26 cellular contexts compared by ENCODE assay signal in the genomic region with DNA sequence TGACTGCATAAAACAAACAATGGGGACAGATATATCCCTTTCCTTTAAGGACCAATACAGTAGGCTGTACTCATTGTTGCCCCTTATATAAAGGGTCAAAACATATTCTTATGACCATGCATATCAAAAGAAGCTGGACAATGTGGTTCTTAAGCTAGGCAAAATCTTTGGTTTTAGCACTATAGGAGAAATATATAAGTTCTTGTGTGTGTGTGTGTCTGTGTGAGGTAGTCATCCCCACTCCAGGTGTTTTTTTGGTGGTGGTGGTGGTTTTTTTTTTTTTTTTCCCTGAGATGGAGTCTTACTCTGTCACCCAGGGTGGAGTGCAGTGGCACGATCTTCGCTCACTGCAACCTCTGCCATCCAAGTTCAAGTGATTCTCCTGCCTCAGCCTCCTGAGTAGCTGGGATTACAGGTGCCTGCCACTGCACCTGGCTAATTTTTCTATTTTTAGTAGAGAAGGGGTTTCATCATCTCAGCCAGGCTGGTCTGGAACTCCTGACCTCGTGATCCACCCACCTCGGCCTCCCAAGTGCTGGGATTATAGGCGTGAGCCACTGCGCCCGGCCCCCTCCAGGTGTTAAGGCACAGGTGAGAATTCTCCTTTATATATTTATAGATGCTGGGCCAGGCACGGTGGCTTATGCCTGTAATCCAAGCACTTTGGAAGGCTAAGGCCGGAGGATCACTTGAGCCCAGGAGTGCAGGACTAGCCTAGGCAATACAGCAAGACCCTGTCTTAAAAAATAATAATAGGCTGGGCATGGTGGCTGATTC.
"Had no signal": no experiment of that assay in that cellular context is flagged by ENCODE, and none has a peak within 500 bp of the region (broad histone marks: within the 10 kb centered on the region; RNA-seq: fewer than 3 reads in every experiment).

No MANE protein-coding gene starts in this region.

- H3K9ac ChIP-seq: parathyroid adenoma had no signal

- H3K4me1 ChIP-seq: left lung, lower lobe of right lung, parathyroid adenoma, right atrium auricular region, sigmoid colon, spleen, suprapubic skin, tibial artery, vagina had no signal

- H3K4me3 ChIP-seq: left lung, lower lobe of right lung, right atrium auricular region, sigmoid colon, spleen, suprapubic skin, thoracic aorta, tibial artery, vagina had no signal

- H3K4me1 Mint-ChIP-seq: nephron; neural crest cell; stimulated activated effector memory CD8-positive, alpha-beta T cell treated with anti-CD3 and anti-CD28 coated beads, Interleukin-12 subunit alpha, Interleukin-12 subunit beta, amount 100 ng/mL, for 72 hours had no signal

- DNase-seq: hippocampal formation; kidney glomerular epithelial cell; left colon; lower lobe of right lung; mammary epithelial cell; mesenchymal stem cell; naive thymus-derived CD8-positive, alpha-beta T cell; nucleus accumbens; sigmoid colon; small intestine; spleen; stimulated activated CD4-positive, alpha-beta T cell treated with anti-CD3 and anti-CD28 coated beads, Interleukin-4, amount 100 ng/mL, for 24 hours; stimulated activated naive CD4-positive, alpha-beta T cell; tibial artery; trophoblast cell had no signal

- H3K27me3 Mint-ChIP-seq: naive thymus-derived CD8-positive, alpha-beta T cell; progenitor cell of endocrine pancreas; stimulated activated naive CD8-positive, alpha-beta T cell treated with anti-CD3 and anti-CD28 coated beads, Interleukin-15, Interleukin-2, amounts not matched to agents 100 ng/mL and 50 ng/mL, for 24 hours had no signal

- H3K27ac Mint-ChIP-seq: nephron; progenitor cell of endocrine pancreas; stimulated activated effector memory CD8-positive, alpha-beta T cell treated with anti-CD3 and anti-CD28 coated beads, Interleukin-12 subunit alpha, Interleukin-12 subunit beta, amount 100 ng/mL, for 72 hours; stimulated activated naive CD8-positive, alpha-beta T cell treated with anti-CD3 and anti-CD28 coated beads, Interleukin-15, Interleukin-2, amounts not matched to agents 100 ng/mL and 50 ng/mL, for 24 hours had no signal

- H3K27ac ChIP-seq: left lung, lower lobe of right lung, parathyroid adenoma, right atrium auricular region, sigmoid colon, spleen, suprapubic skin, thoracic aorta, tibial artery, vagina had no signal

- ATAC-seq: left colon; left lung; lower lobe of right lung; naive thymus-derived CD8-positive, alpha-beta T cell; stimulated activated effector memory CD8-positive, alpha-beta T cell treated with anti-CD3 and anti-CD28 coated beads, Interleukin-12 subunit alpha, Interleukin-12 subunit beta, amount 100 ng/mL, for 72 hours had no signal

- H3K27me3 ChIP-seq: left lung, right atrium auricular region, sigmoid colon, spleen, suprapubic skin, tibial artery, vagina had no signal

- H3K4me3 Mint-ChIP-seq: naive thymus-derived CD8-positive, alpha-beta T cell; nephron; neural crest cell; stimulated activated effector memory CD8-positive, alpha-beta T cell treated with anti-CD3 and anti-CD28 coated beads, Interleukin-12 subunit alpha, Interleukin-12 subunit beta, amount 100 ng/mL, for 72 hours; stimulated activated naive CD8-positive, alpha-beta T cell treated with anti-CD3 and anti-CD28 coated beads, Interleukin-15, Interleukin-2, amounts not matched to agents 100 ng/mL and 50 ng/mL, for 24 hours had no signal

- H3K9me3 Mint-ChIP-seq: stimulated activated effector memory CD8-positive, alpha-beta T cell treated with anti-CD3 and anti-CD28 coated beads, Interleukin-12 subunit alpha, Interleukin-12 subunit beta, amount 100 ng/mL, for 72 hours; stimulated activated naive CD8-positive, alpha-beta T cell treated with anti-CD3 and anti-CD28 coated beads, Interleukin-15, Interleukin-2, amounts not matched to agents 100 ng/mL and 50 ng/mL, for 24 hours had no signal

- H3K9me3 ChIP-seq: sigmoid colon, vagina had no signal
